ENCODE assay signal across 1 cellular context in the genomic region with DNA sequence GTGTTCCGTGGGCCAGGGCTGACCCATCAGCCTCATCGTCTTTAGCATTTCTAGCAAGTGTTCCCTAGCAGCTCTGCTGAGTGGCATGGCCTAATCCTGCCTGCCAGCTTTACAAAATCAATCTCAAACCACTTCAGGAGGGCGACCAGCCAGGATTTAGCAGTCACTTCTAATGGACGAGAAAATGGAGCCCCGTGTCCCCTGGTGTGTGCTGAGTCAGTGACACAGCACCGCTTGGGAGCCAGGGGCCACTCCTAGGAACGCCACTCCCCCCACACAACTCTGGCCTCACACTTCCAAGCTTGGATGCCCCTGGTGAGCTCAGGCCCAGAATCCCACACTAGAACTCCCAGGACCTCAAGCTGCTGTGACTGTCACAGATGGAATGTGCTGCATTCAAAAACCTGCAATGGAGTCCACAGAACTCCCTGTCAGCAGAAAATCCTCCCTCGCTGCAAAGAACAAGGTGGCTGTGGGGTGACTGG.
TF ChIP-seq lines count a peak whose summit lies in the region.

No MANE protein-coding gene starts in this region.

TF ChIP-seq in SK-N-SH, 30 proteins besides CTCF, POLR2A, EP300 and RAD21 (continued from another document):
- TF ChIP-seq, protein P1, sequence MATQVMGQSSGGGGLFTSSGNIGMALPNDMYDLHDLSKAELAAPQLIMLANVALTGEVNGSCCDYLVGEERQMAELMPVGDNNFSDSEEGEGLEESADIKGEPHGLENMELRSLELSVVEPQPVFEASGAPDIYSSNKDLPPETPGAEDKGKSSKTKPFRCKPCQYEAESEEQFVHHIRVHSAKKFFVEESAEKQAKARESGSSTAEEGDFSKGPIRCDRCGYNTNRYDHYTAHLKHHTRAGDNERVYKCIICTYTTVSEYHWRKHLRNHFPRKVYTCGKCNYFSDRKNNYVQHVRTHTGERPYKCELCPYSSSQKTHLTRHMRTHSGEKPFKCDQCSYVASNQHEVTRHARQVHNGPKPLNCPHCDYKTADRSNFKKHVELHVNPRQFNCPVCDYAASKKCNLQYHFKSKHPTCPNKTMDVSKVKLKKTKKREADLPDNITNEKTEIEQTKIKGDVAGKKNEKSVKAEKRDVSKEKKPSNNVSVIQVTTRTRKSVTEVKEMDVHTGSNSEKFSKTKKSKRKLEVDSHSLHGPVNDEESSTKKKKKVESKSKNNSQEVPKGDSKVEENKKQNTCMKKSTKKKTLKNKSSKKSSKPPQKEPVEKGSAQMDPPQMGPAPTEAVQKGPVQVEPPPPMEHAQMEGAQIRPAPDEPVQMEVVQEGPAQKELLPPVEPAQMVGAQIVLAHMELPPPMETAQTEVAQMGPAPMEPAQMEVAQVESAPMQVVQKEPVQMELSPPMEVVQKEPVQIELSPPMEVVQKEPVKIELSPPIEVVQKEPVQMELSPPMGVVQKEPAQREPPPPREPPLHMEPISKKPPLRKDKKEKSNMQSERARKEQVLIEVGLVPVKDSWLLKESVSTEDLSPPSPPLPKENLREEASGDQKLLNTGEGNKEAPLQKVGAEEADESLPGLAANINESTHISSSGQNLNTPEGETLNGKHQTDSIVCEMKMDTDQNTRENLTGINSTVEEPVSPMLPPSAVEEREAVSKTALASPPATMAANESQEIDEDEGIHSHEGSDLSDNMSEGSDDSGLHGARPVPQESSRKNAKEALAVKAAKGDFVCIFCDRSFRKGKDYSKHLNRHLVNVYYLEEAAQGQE (IDR thresholded peaks at IDR 0.05; ENCODE audit: low read depth, low read length), result no peak
- TF ChIP-seq, protein P2, sequence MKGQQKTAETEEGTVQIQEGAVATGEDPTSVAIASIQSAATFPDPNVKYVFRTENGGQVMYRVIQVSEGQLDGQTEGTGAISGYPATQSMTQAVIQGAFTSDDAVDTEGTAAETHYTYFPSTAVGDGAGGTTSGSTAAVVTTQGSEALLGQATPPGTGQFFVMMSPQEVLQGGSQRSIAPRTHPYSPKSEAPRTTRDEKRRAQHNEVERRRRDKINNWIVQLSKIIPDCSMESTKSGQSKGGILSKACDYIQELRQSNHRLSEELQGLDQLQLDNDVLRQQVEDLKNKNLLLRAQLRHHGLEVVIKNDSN (IDR thresholded peaks at IDR 0.05; ENCODE audit: borderline replicate concordance, low read depth), result no peak
- TF ChIP-seq MEF2A (IDR thresholded peaks at IDR 0.05; ENCODE audit: borderline replicate concordance, low read depth), result no peak
TF ChIP-seq in SK-N-SH: peak in this region for 0.
